Comparison of ENCODE assay signal across 22 cellular contexts in genomic region chr15:81491414-81492101, GRCh38.
DNase-seq lines count a peak whose midpoint lies in the region; ATAC-seq, FAIRE-seq and TF ChIP-seq lines count a peak whose summit lies in the region.
"Had no signal": no experiment of that assay in that cellular context is flagged by ENCODE, and none has a peak within 500 bp of the region (broad histone marks: within the 10 kb centered on the region; RNA-seq: fewer than 3 reads in every experiment).

No MANE protein-coding gene starts in this region.

- H3K9me3 Mint-ChIP-seq in activated CD4-positive, alpha-beta T cell treated with anti-CD3 and anti-CD28 coated beads, Interleukin-2, amount 10 ng/mL, durations not matched to agents 24 days and 14 days = no peaks in the 10 kb centered on the region
- peaks cover 5% of the 10 kb centered on the region for H3K9me3 Mint-ChIP-seq in astrocyte (ENCODE audit: unreplicated experiment)
- H3K9me3 Mint-ChIP-seq: CD8-positive, alpha-beta T cell had no signal

- H3K9me2 ChIP-seq in MM.1S (replicated peaks; ENCODE audit: insufficient read depth, low read length) = no peaks in the 10 kb centered on the region

- no peaks in the 10 kb centered on the region for H3F3A ChIP-seq in MM.1S (ENCODE audit: insufficient read depth, low read length)

- H3K27ac ChIP-seq in astrocyte (ENCODE audit: low read depth, low read length) (no peak overlapping the region), MM.1S (ENCODE audit: low read length) (no peak overlapping the region), right cardiac atrium (ENCODE audit: low read length) (no peak overlapping the region)
- H3K27ac ChIP-seq: SJSA1 had no signal

- H3K4me3 ChIP-seq in astrocyte (ENCODE audit: insufficient read depth, low read depth, low read length) = no peak overlapping the region
- H3K4me3 ChIP-seq in MM.1S (ENCODE audit: low read length) = no peak overlapping the region
- no peak overlapping the region for H3K4me3 ChIP-seq in right cardiac atrium (ENCODE audit: low read length)
- H3K4me3 ChIP-seq: K562, SJSA1 had no signal

- no peak overlapping the region for H3K4me2 ChIP-seq in astrocyte (ENCODE audit: low read length)
- no peak overlapping the region for H3K4me2 ChIP-seq in MM.1S (ENCODE audit: low read depth, low read length)

- H4K20me1 ChIP-seq in astrocyte (ENCODE audit: insufficient read depth, low read length) (no peaks in the 10 kb centered on the region), MM.1S (ENCODE audit: insufficient read depth, low read length) (no peaks in the 10 kb centered on the region)

- no peaks in the 10 kb centered on the region for H3K27me3 ChIP-seq in astrocyte (ENCODE audit: insufficient read depth, low read length)
- H3K27me3 ChIP-seq in MM.1S (replicated peaks; ENCODE audit: insufficient read depth, low read length) = no peaks in the 10 kb centered on the region
- no peaks in the 10 kb centered on the region for H3K27me3 ChIP-seq in right cardiac atrium (ENCODE audit: control insufficient read depth, insufficient read depth)
- H3K27me3 ChIP-seq: SJSA1 had no signal

- intact Hi-C loops in activated CD4-positive, alpha-beta T cell treated with anti-CD3 and anti-CD28 coated beads, Interleukin-2, amount 10 ng/mL, durations not matched to agents 24 days and 14 days (cut with micrococcal nuclease) = no loop called here
- intact Hi-C loops in left colon (cut with DNase I, micrococcal nuclease) = no loop called here
- intact Hi-C loops in right cardiac atrium (cut with DNase I) = no loop called here

- H3K27ac Mint-ChIP-seq in activated CD4-positive, alpha-beta T cell treated with anti-CD3 and anti-CD28 coated beads, Interleukin-2, amount 10 ng/mL, durations not matched to agents 24 days and 14 days = no peak overlapping the region
- no peak overlapping the region for H3K27ac Mint-ChIP-seq in astrocyte (ENCODE audit: unreplicated experiment)
- H3K27ac Mint-ChIP-seq: CD8-positive, alpha-beta T cell had no signal

- H3K9ac ChIP-seq in astrocyte (ENCODE audit: low read length) (no peak overlapping the region), MM.1S (ENCODE audit: low read length) (no peak overlapping the region)

- WGBS in right cardiac atrium = 66% methylated on average over 6 of the region's 6 CpGs

- H3K4me1 ChIP-seq in astrocyte (ENCODE audit: insufficient read depth, low read length) (peaks cover 7% of the 10 kb centered on the region), MM.1S (ENCODE audit: low read length) (no peaks in the 10 kb centered on the region), right cardiac atrium (ENCODE audit: control insufficient read depth, insufficient read depth, low read length) (no peaks in the 10 kb centered on the region)

- no peak overlapping the region for H3K4me3 Mint-ChIP-seq in activated CD4-positive, alpha-beta T cell treated with anti-CD3 and anti-CD28 coated beads, Interleukin-2, amount 10 ng/mL, durations not matched to agents 24 days and 14 days
- H3K4me3 Mint-ChIP-seq in astrocyte (ENCODE audit: unreplicated experiment) = no peak overlapping the region
- H3K4me3 Mint-ChIP-seq: CD8-positive, alpha-beta T cell had no signal

- DNase-seq in activated CD4-positive, alpha-beta T cell treated with anti-CD3 and anti-CD28 coated beads, Interleukin-2, amount 10 ng/mL, durations not matched to agents 24 days and 14 days = peak; percentile 24
- no peak for DNase-seq in activated CD4-positive, alpha-beta T cell treated with anti-CD3 and anti-CD28 coated beads for 48 hours
- DNase-seq in NCI-H146 treated with DMSO at 0.1 percent for 48 hours (lab: John Stamatoyannopoulos, UW; ENCODE audit: unreplicated experiment) (peak; percentile 41), astrocyte (ENCODE audit: low read depth) (peak; percentile 49), left colon (no peak), MM.1S (no peak), NCI-H1105 treated with DMSO at 0.1 percent for 48 hours (lab: John Stamatoyannopoulos, UW) (no peak), right cardiac atrium (no peak)
- DNase-seq: AML-193; CD8-positive, alpha-beta T cell; GF-D8; NCI-H1105; NCI-H187; NCI-H2107; NCI-H524; NCI-H82; OCI-M1 had no signal

- TF ChIP-seq CTCF in astrocyte (IDR thresholded peaks at IDR 0.05; ENCODE audit: insufficient read depth, low read depth, low read length) = no peak
- no peak for TF ChIP-seq CTCF in MM.1S (IDR thresholded peaks at IDR 0.05; ENCODE audit: low read length)

- H3K36me3 ChIP-seq in astrocyte (ENCODE audit: insufficient read depth, low read length) = no peaks in the 10 kb centered on the region
- H3K36me3 ChIP-seq in MM.1S (replicated peaks; ENCODE audit: insufficient read depth, low read length) = no peaks in the 10 kb centered on the region
- H3K36me3 ChIP-seq: SJSA1 had no signal

- ATAC-seq in left colon = peak; percentile 35
- no peak for ATAC-seq in right cardiac atrium
- ATAC-seq: CD8-positive, alpha-beta T cell; K562 had no signal

- no peaks in the 10 kb centered on the region for H3K4me1 Mint-ChIP-seq in activated CD4-positive, alpha-beta T cell treated with anti-CD3 and anti-CD28 coated beads, Interleukin-2, amount 10 ng/mL, durations not matched to agents 24 days and 14 days
- no peaks in the 10 kb centered on the region for H3K4me1 Mint-ChIP-seq in astrocyte (ENCODE audit: low read depth, unreplicated experiment)

- no peaks in the 10 kb centered on the region for H3K9me3 ChIP-seq in astrocyte (ENCODE audit: insufficient read depth, low read depth, low read length)
- H3K9me3 ChIP-seq in MM.1S (replicated peaks; ENCODE audit: insufficient read depth, low read length) = no peaks in the 10 kb centered on the region
- H3K9me3 ChIP-seq in right cardiac atrium (ENCODE audit: control insufficient read depth, low read length) = no peaks in the 10 kb centered on the region
- H3K9me3 ChIP-seq: SJSA1 had no signal

- H3K79me2 ChIP-seq in astrocyte (ENCODE audit: insufficient read depth, low read length) (no peaks in the 10 kb centered on the region), MM.1S (ENCODE audit: low read length) (no peaks in the 10 kb centered on the region)

- peaks cover 4% of the 10 kb centered on the region for H3K27me3 Mint-ChIP-seq in activated CD4-positive, alpha-beta T cell treated with anti-CD3 and anti-CD28 coated beads, Interleukin-2, amount 10 ng/mL, durations not matched to agents 24 days and 14 days
- H3K27me3 Mint-ChIP-seq in astrocyte (ENCODE audit: low read depth, unreplicated experiment) = peaks cover 12% of the 10 kb centered on the region

- no peak for FAIRE-seq in astrocyte (lab: Jason Lieb, UNC)
- FAIRE-seq: GM19239, H54, K562, RCC 7860 had no signal

- H2AFZ ChIP-seq in astrocyte (ENCODE audit: low read depth, low read length) (no peak overlapping the region), MM.1S (ENCODE audit: low read length) (no peak overlapping the region)

- H3K36me3 Mint-ChIP-seq in activated CD4-positive, alpha-beta T cell treated with anti-CD3 and anti-CD28 coated beads, Interleukin-2, amount 10 ng/mL, durations not matched to agents 24 days and 14 days (ENCODE audit: low read depth) = no peaks in the 10 kb centered on the region
- H3K36me3 Mint-ChIP-seq in astrocyte (ENCODE audit: low read depth, unreplicated experiment) = no peaks in the 10 kb centered on the region
- H3K36me3 Mint-ChIP-seq: CD8-positive, alpha-beta T cell had no signal

Comparison
In these comparisons a context has a peak if more than half of its experiments do, and no peak if none do; other contexts are left out.
1. DNase-seq: peak in activated CD4-positive, alpha-beta T cell treated with anti-CD3 and anti-CD28 coated beads, Interleukin-2, amount 10 ng/mL, durations not matched to agents 24 days and 14 days (single experiment), NCI-H146 treated with DMSO at 0.1 percent for 48 hours (single experiment) and astrocyte (single experiment); none in activated CD4-positive, alpha-beta T cell treated with anti-CD3 and anti-CD28 coated beads for 48 hours (single experiment), left colon (0 of 2), MM.1S (single experiment), NCI-H1105 treated with DMSO at 0.1 percent for 48 hours (single experiment) and right cardiac atrium (0 of 3).